ENCODE assay signal across 14 cellular contexts in genomic region chr1:77899647-77900320, GRCh38. TPM values are rescaled to one million over a fixed set of nuclear protein-coding genes. Genes with fewer than 3 reads are reported as not detected.
A peak's percentile ranks its signal among the peaks of the same experiment; 100 is the strongest.
DNase-seq lines count a peak whose midpoint lies in the region; ATAC-seq and TF ChIP-seq lines count a peak whose summit lies in the region.
"Had no signal": no experiment of that assay in that cellular context is flagged by ENCODE, and none has a peak within 500 bp of the region (broad histone marks: within the 10 kb centered on the region; RNA-seq: fewer than 3 reads in every experiment).

No MANE protein-coding gene starts in this region.

- peak; percentile 43 for DNase-seq in DMS53 (lab: John Stamatoyannopoulos, UW)
- DNase-seq in adrenal gland, result no peak
- DNase-seq in lung microvascular endothelial cell (ENCODE audit: low read depth in 2 of 2), result peak; percentile 19 to 22
- DNase-seq in KBM-7, result no peak
- DNase-seq in foreskin melanocyte, result no peak
- no peak for DNase-seq in stimulated activated naive CD8-positive, alpha-beta T cell treated with anti-CD3 and anti-CD28 coated beads, Interleukin-15, Interleukin-2, amounts not matched to agents 100 U/mL and 50 U/mL, for 24 hours
- DNase-seq in activated gamma-delta T cell treated with Interleukin-2 at 50 U/mL for 16 hours, result no peak
- DNase-seq: activated gamma-delta T cell, islet precursor cell had no signal

- TF ChIP-seq POLR2A in adrenal gland (IDR thresholded peaks at IDR 0.05) (no peak), gastroesophageal sphincter (IDR thresholded peaks at IDR 0.05) (no peak)

- no peak for ATAC-seq in gastroesophageal sphincter
- ATAC-seq in stimulated activated naive CD8-positive, alpha-beta T cell treated with anti-CD3 and anti-CD28 coated beads, Interleukin-15, Interleukin-2, amounts not matched to agents 100 U/mL and 50 U/mL, for 24 hours, result no peak
- ATAC-seq: stimulated activated memory B cell treated with anti-CD40 and anti-IgM and Interleukin-4, amounts not matched to agents 10 μg/mL and 1 μg/mL and 100 μg/mL, for 72 hours had no signal

- H3K4me3 ChIP-seq in adrenal gland (peak overlapping the region in 1 of 4 donors; percentile 27), gastroesophageal sphincter (peak overlapping the region; percentile 13 to 19)
- H3K4me3 ChIP-seq: GM23338 had no signal

- no peak for TF ChIP-seq EP300 in gastroesophageal sphincter (IDR thresholded peaks at IDR 0.05)

- H3K4me1 ChIP-seq in adrenal gland (replicated peaks in 1 of 2) (peaks cover 13 to 17% of the 10 kb centered on the region in 2 donors), gastroesophageal sphincter (peaks cover 0 to 55% (median 6%) of the 10 kb centered on the region in 3 donors)

- intact Hi-C loops in adrenal gland (cut with DNase I), result no loop called here

- no peak for TF ChIP-seq CTCF in adrenal gland (IDR thresholded peaks at IDR 0.05)
- TF ChIP-seq CTCF in gastroesophageal sphincter (IDR thresholded peaks at IDR 0.05), result no peak

- H3K36me3 ChIP-seq in adrenal gland (replicated peaks in 1 of 2) (no peaks in the 10 kb centered on the region), gastroesophageal sphincter (peaks cover 0 to 6% of the 10 kb centered on the region in 2 donors)

- H3K27me3 ChIP-seq in adrenal gland (no peaks in the 10 kb centered on the region), gastroesophageal sphincter (no peaks in the 10 kb centered on the region)

- 36 to 42% (median 39%) methylated on average over 4 of the region's 4 CpGs for WGBS in adrenal gland, 4 donors
- WGBS in gastroesophageal sphincter (ENCODE audit: low coverage in 1 of 2), 2 donors, result 47 to 55% methylated on average over 4 of the region's 4 CpGs

- H3K27ac ChIP-seq in adrenal gland (peak overlapping the region; percentile 10 to 74 (median 56)), gastroesophageal sphincter (peak overlapping the region in 3 of 4 donors; percentile 48 to 61 (median 53))
- H3K27ac ChIP-seq: C4-2B, coronary artery had no signal

- H3K9me3 ChIP-seq in adrenal gland (replicated peaks in 1 of 3) (no peaks in the 10 kb centered on the region), gastroesophageal sphincter (no peaks in the 10 kb centered on the region)

- in situ Hi-C loops in KBM-7 (cut with MboI; ENCODE audit: low pct_unique_long_range_greater_than_20kb, low sequenced_read_pairs), result no loop called here

RNA-seq across cellular contexts. Expression of gene NEXN, which starts 11.4 kb away (rescaled TPM):
- total RNA-seq in adrenal gland (10 to 100 TPM in 5 of 8 donors, 1 to 10 TPM in 3; 6.5 to 24.2 (median 13.2) TPM), gastroesophageal sphincter (100 to 1,000 TPM; 142 to 359 (median 213) TPM), lung microvascular endothelial cell (1.3 and 6.3 TPM in 2 replicates)
- 10 to 100 TPM; 19.2 to 50.6 (median 50.2) TPM for polyA plus RNA-seq in adrenal gland

Comparison
In these comparisons a context has a peak if more than half of its experiments do, and no peak if none do; other contexts are left out.
1. DNase-seq: peak in DMS53 (single experiment) and lung microvascular endothelial cell (2 of 2); none in adrenal gland (0 of 7), KBM-7 (single experiment), foreskin melanocyte (single experiment), stimulated activated naive CD8-positive, alpha-beta T cell treated with anti-CD3 and anti-CD28 coated beads, Interleukin-15, Interleukin-2, amounts not matched to agents 100 U/mL and 50 U/mL, for 24 hours (single experiment) and activated gamma-delta T cell treated with Interleukin-2 at 50 U/mL for 16 hours (single experiment).
2. RNA of gene NEXN, which starts 11.4 kb away (total RNA-seq): 142 to 359 TPM in gastroesophageal sphincter; 6.5 to 24.2 TPM in adrenal gland and 1.3 to 6.3 TPM in lung microvascular endothelial cell; every median in the first group is over 4 times any median in the second.